In genomic region chr2:61721382-61721781, GRCh38 we compare ENCODE assay signal across 27 cellular contexts.
"Had no signal": no experiment of that assay in that cellular context is flagged by ENCODE, and none has a peak within 500 bp of the region (broad histone marks: within the 10 kb centered on the region; RNA-seq: fewer than 3 reads in every experiment).

No MANE protein-coding gene starts in this region.

- H3K9ac ChIP-seq: KMS-11, SK-N-SH had no signal

- DNase-seq: Karpas-422, MM.1S, MV-4-11, NCI-H1092, NCI-H1105, NCI-H1417 treated with DMSO at 0.1 percent for 48 hours, NCI-H1436 treated with DMSO at 0.1 percent for 48 hours, NCI-H1694 treated with DMSO at 0.1 percent for 48 hours, NCI-H187 treated with DMSO at 0.1 percent for 48 hours, NCI-H2029, NCI-H2081, NCI-H2171 treated with DMSO at 0.1 percent for 48 hours, NCI-H2227 treated with DMSO at 0.1 percent for 48 hours, NCI-H345, NCI-H446, NCI-H510A treated with DMSO at 0.1 percent for 48 hours, NCI-H524 treated with DMSO at 0.1 percent for 48 hours, NCI-H526 treated with DMSO at 0.1 percent for 48 hours, NCI-H774, Peyer's patch, Right ventricle myocardium superior, RPMI8226, SHP77 treated with DMSO at 0.1 percent for 48 hours, SK-N-SH, SW 1271 had no signal

- H3K27me3 ChIP-seq: Peyer's patch, SJSA1 had no signal

- H3K4me1 ChIP-seq: Peyer's patch, SJSA1 had no signal

- H3K27ac ChIP-seq: KMS-11, Peyer's patch, SJSA1 had no signal

- H3K9me3 ChIP-seq: Peyer's patch, SJSA1, SK-N-SH had no signal

- H3K36me3 ChIP-seq: Peyer's patch, SJSA1 had no signal

- H3K4me2 ChIP-seq: KMS-11, SK-N-SH had no signal

- H3K4me3 ChIP-seq: Peyer's patch, SJSA1 had no signal
